Comparison of ENCODE assay signal across 2 cellular contexts in genomic region chr1:247008406-247008799, GRCh38.
TF ChIP-seq lines count a peak whose summit lies in the region.

No MANE protein-coding gene starts in this region.

TF ChIP-seq in A549, 52 proteins besides CTCF, POLR2A, EP300 and RAD21 (continued from another document):
- TF ChIP-seq, protein P1, sequence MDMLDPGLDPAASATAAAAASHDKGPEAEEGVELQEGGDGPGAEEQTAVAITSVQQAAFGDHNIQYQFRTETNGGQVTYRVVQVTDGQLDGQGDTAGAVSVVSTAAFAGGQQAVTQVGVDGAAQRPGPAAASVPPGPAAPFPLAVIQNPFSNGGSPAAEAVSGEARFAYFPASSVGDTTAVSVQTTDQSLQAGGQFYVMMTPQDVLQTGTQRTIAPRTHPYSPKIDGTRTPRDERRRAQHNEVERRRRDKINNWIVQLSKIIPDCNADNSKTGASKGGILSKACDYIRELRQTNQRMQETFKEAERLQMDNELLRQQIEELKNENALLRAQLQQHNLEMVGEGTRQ (IDR thresholded peaks at IDR 0.05): no peak
- no peak for TF ChIP-seq CHD4 (IDR thresholded peaks at IDR 0.05; ENCODE audit: borderline replicate concordance)

TF ChIP-seq in GM23338, 12 proteins besides CTCF, POLR2A, EP300 and RAD21 (continued from another document):
- no peak for TF ChIP-seq ETS1 (IDR thresholded peaks at IDR 0.05)
- no peak for TF ChIP-seq STAT1 (IDR thresholded peaks at IDR 0.05; ENCODE audit: unreplicated experiment)
- TF ChIP-seq, protein P2, sequence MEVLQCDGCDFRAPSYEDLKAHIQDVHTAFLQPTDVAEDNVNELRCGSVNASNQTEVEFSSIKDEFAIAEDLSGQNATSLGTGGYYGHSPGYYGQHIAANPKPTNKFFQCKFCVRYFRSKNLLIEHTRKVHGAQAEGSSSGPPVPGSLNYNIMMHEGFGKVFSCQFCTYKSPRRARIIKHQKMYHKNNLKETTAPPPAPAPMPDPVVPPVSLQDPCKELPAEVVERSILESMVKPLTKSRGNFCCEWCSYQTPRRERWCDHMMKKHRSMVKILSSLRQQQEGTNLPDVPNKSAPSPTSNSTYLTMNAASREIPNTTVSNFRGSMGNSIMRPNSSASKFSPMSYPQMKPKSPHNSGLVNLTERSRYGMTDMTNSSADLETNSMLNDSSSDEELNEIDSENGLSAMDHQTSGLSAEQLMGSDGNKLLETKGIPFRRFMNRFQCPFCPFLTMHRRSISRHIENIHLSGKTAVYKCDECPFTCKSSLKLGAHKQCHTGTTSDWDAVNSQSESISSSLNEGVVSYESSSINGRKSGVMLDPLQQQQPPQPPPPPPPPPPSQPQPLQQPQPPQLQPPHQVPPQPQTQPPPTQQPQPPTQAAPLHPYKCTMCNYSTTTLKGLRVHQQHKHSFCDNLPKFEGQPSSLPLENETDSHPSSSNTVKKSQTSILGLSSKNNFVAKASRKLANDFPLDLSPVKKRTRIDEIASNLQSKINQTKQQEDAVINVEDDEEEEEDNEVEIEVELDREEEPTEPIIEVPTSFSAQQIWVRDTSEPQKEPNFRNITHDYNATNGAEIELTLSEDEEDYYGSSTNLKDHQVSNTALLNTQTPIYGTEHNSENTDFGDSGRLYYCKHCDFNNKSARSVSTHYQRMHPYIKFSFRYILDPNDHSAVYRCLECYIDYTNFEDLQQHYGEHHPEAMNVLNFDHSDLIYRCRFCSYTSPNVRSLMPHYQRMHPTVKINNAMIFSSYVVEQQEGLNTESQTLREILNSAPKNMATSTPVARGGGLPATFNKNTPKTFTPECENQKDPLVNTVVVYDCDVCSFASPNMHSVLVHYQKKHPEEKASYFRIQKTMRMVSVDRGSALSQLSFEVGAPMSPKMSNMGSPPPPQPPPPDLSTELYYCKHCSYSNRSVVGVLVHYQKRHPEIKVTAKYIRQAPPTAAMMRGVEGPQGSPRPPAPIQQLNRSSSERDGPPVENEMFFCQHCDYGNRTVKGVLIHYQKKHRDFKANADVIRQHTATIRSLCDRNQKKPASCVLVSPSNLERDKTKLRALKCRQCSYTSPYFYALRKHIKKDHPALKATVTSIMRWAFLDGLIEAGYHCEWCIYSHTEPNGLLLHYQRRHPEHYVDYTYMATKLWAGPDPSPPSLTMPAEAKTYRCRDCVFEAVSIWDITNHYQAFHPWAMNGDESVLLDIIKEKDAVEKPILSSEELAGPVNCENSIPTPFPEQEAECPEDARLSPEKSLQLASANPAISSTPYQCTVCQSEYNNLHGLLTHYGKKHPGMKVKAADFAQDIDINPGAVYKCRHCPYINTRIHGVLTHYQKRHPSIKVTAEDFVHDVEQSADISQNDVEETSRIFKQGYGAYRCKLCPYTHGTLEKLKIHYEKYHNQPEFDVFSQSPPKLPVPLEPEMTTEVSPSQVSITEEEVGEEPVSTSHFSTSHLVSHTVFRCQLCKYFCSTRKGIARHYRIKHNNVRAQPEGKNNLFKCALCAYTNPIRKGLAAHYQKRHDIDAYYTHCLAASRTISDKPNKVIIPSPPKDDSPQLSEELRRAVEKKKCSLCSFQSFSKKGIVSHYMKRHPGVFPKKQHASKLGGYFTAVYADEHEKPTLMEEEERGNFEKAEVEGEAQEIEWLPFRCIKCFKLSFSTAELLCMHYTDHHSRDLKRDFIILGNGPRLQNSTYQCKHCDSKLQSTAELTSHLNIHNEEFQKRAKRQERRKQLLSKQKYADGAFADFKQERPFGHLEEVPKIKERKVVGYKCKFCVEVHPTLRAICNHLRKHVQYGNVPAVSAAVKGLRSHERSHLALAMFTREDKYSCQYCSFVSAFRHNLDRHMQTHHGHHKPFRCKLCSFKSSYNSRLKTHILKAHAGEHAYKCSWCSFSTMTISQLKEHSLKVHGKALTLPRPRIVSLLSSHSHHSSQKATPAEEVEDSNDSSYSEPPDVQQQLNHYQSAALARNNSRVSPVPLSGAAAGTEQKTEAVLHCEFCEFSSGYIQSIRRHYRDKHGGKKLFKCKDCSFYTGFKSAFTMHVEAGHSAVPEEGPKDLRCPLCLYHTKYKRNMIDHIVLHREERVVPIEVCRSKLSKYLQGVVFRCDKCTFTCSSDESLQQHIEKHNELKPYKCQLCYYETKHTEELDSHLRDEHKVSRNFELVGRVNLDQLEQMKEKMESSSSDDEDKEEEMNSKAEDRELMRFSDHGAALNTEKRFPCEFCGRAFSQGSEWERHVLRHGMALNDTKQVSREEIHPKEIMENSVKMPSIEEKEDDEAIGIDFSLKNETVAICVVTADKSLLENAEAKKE (CRISPR knock-in tag; IDR thresholded peaks at IDR 0.05): no peak
